ENCODE assay signal across 19 cellular contexts in genomic region chr1:21492171-21492625, GRCh38. TPM values are rescaled to one million over a fixed set of nuclear protein-coding genes. Genes with fewer than 3 reads are reported as not detected.
"Had no signal": no experiment of that assay in that cellular context is flagged by ENCODE, and none has a peak within 500 bp of the region (broad histone marks: within the 10 kb centered on the region; RNA-seq: fewer than 3 reads in every experiment).

No MANE protein-coding gene starts in this region.

- H3K36me3 ChIP-seq: cardiac muscle cell, right lobe of liver, stomach, upper lobe of left lung had no signal

- H3K27ac ChIP-seq: cardiac muscle cell, hepatocyte, parathyroid adenoma, right lobe of liver, stomach, upper lobe of left lung had no signal

- H3K9ac ChIP-seq: parathyroid adenoma had no signal

- H3K9me3 Mint-ChIP-seq: mesothelial cell of epicardium; natural killer cell treated with Interleukin-12 subunit alpha and Interleukin-12 subunit beta and Interleukin-15 and Interleukin-18, amount 100 ng/mL, for 72 hours had no signal

- H3K4me3 Mint-ChIP-seq: activated CD4-positive, alpha-beta T cell treated with anti-CD3 and anti-CD28 coated beads for 36 hours; activated naive CD8-positive, alpha-beta T cell; effector memory CD8-positive, alpha-beta T cell; mesothelial cell of epicardium; natural killer cell treated with Interleukin-12 subunit alpha and Interleukin-12 subunit beta and Interleukin-15 and Interleukin-18, amount 100 ng/mL, for 72 hours; stimulated activated effector memory CD8-positive, alpha-beta T cell treated with anti-CD3 and anti-CD28 coated beads, Interleukin-12 subunit alpha, Interleukin-12 subunit beta, amount 100 ng/mL, for 72 hours; WTC11 had no signal

- H3K36me3 Mint-ChIP-seq: activated naive CD8-positive, alpha-beta T cell; mesothelial cell of epicardium; natural killer cell treated with Interleukin-12 subunit alpha and Interleukin-12 subunit beta and Interleukin-15 and Interleukin-18, amount 100 ng/mL, for 72 hours; stimulated activated effector memory CD8-positive, alpha-beta T cell treated with anti-CD3 and anti-CD28 coated beads, Interleukin-12 subunit alpha, Interleukin-12 subunit beta, amount 100 ng/mL, for 72 hours had no signal

- H3K27me3 ChIP-seq: hepatocyte, right lobe of liver, upper lobe of left lung had no signal

- H3K9me3 ChIP-seq: right lobe of liver, stomach, upper lobe of left lung had no signal

- H3K27ac Mint-ChIP-seq: activated CD4-positive, alpha-beta T cell treated with anti-CD3 and anti-CD28 coated beads for 36 hours; activated naive CD8-positive, alpha-beta T cell; effector memory CD8-positive, alpha-beta T cell; mesothelial cell of epicardium; natural killer cell treated with Interleukin-12 subunit alpha and Interleukin-12 subunit beta and Interleukin-15 and Interleukin-18, amount 100 ng/mL, for 72 hours; stimulated activated effector memory CD8-positive, alpha-beta T cell treated with anti-CD3 and anti-CD28 coated beads, Interleukin-12 subunit alpha, Interleukin-12 subunit beta, amount 100 ng/mL, for 72 hours; WTC11 had no signal

- H3K4me3 ChIP-seq: cardiac muscle cell, hepatocyte, right lobe of liver, stomach, upper lobe of left lung had no signal

- ATAC-seq: activated CD4-positive, alpha-beta T cell treated with anti-CD3 and anti-CD28 coated beads for 36 hours; effector memory CD8-positive, alpha-beta T cell; natural killer cell treated with Interleukin-12 subunit alpha and Interleukin-12 subunit beta and Interleukin-15 and Interleukin-18, amount 100 ng/mL, for 72 hours; right lobe of liver; stimulated activated effector memory CD8-positive, alpha-beta T cell treated with anti-CD3 and anti-CD28 coated beads, Interleukin-12 subunit alpha, Interleukin-12 subunit beta, amount 100 ng/mL, for 72 hours; WTC11 had no signal

- H3K4me1 ChIP-seq: parathyroid adenoma, right lobe of liver, stomach had no signal

- DNase-seq: activated CD4-positive, alpha-beta T cell treated with anti-CD3 and anti-CD28 coated beads for 36 hours; activated CD4-positive, alpha-beta T cell treated with anti-CD3 and anti-CD28 coated beads, Interleukin-2, amount 50 U/mL, for 48 hours; activated T-cell treated with anti-CD3 and anti-CD28 coated beads for 4 hours; effector memory CD8-positive, alpha-beta T cell; foreskin fibroblast; right lobe of liver; small intestine; stimulated activated CD4-positive, alpha-beta T cell treated with anti-CD3 and anti-CD28 coated beads, Interleukin-15, amount 100 ng/mL, for 24 hours; stimulated activated CD4-positive, alpha-beta T cell treated with anti-CD3 and anti-CD28 coated beads, Interleukin-2, amount 100 ng/mL, for 48 hours; stomach; upper lobe of left lung had no signal

RNA-seq across cellular contexts. Expression of gene ALPL, which starts 17.0 kb away (rescaled TPM):
- total RNA-seq: activated CD4-positive, alpha-beta T cell treated with anti-CD3 and anti-CD28 coated beads for 36 hours; natural killer cell treated with Interleukin-12 subunit alpha and Interleukin-12 subunit beta and Interleukin-15 and Interleukin-18, amount 100 ng/mL, for 72 hours had no signal
